In the genomic region with DNA sequence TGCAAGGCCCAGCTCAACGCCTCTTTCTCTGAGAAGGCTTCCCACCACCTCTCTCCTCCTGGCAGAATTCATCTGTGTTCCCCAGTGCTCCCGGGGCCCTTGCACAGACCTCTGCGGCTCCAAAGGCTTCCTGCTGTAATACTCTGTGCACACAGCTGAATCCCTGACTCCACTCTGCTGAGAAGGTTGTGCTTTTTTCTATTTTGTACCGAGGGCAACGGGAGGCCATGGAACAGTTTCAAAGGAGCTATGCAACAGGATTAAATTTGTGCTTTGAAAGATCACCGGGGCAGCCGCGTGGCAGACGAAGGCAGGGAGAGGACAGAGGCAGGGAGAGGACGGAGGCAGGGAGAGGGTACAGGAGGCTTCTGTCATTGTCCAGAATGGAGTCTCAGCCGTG, we compare ENCODE assay signal across 18 cellular contexts. TPM values are rescaled to one million over a fixed set of nuclear protein-coding genes. Genes with fewer than 3 reads are reported as not detected.
"Had no signal": no experiment of that assay in that cellular context is flagged by ENCODE, and none has a peak within 500 bp of the region (broad histone marks: within the 10 kb centered on the region; RNA-seq: fewer than 3 reads in every experiment).

No MANE protein-coding gene starts in this region.

- H3K9me3 Mint-ChIP-seq: activated naive CD8-positive, alpha-beta T cell treated with anti-CD3 and anti-CD28 coated beads for 36 hours; activated T-cell treated with anti-CD3 and anti-CD28 coated beads, Interleukin-2, amount 50 U/mL, for 4 hours; stimulated activated naive CD8-positive, alpha-beta T cell treated with anti-CD3 and anti-CD28 coated beads, Interleukin-15, Interleukin-2, amounts not matched to agents 100 ng/mL and 50 ng/mL, for 24 hours; T-helper 2 cell treated with Interferon-gamma antibody and Interleukin-4, amounts not matched to agents 5 μg/mL and 100 μg/mL, for 36 hours had no signal

- H3K4me3 Mint-ChIP-seq: activated naive CD8-positive, alpha-beta T cell treated with anti-CD3 and anti-CD28 coated beads for 36 hours; activated T-cell treated with anti-CD3 and anti-CD28 coated beads, Interleukin-2, amount 50 U/mL, for 4 hours; stimulated activated naive CD8-positive, alpha-beta T cell treated with anti-CD3 and anti-CD28 coated beads, Interleukin-15, Interleukin-2, amounts not matched to agents 100 ng/mL and 50 ng/mL, for 24 hours; T-helper 2 cell treated with Interferon-gamma antibody and Interleukin-4, amounts not matched to agents 5 μg/mL and 100 μg/mL, for 36 hours had no signal

- H3K27ac ChIP-seq: foreskin keratinocyte, heart right ventricle, testis had no signal

- ATAC-seq: activated T-cell treated with anti-CD3 and anti-CD28 coated beads, Interleukin-2, amount 50 U/mL, for 4 hours; foreskin keratinocyte; heart right ventricle had no signal

- H3K9me3 ChIP-seq: heart right ventricle, testis had no signal

- H3K36me3 ChIP-seq: heart right ventricle had no signal

- DNase-seq: activated CD4-positive, alpha-beta T cell treated with anti-CD3 and anti-CD28 coated beads for 1 hour; activated CD4-positive, alpha-beta T cell treated with anti-CD3 and anti-CD28 coated beads, Interleukin-2, amount 50 U/mL, for 48 hours; activated effector memory CD4-positive, alpha-beta T cell treated with anti-CD3 and anti-CD28 coated beads, Interleukin-2, amount 50 U/mL, for 16 hours; activated naive CD8-positive, alpha-beta T cell treated with anti-CD3 and anti-CD28 coated beads for 36 hours; activated T-cell treated with anti-CD3 and anti-CD28 coated beads, Interleukin-2, amount 50 U/mL, for 4 hours; anterior cingulate cortex; foreskin keratinocyte; heart right ventricle; kidney; occipital lobe; stimulated activated CD4-positive, alpha-beta T cell treated with anti-CD3 and anti-CD28 coated beads, Interleukin-4, amount 100 ng/mL, for 1 hour; stimulated activated CD8-positive, alpha-beta memory T cell treated with anti-CD3 and anti-CD28 coated beads, Interleukin-4, amount 100 ng/mL, for 48 hours; testis had no signal

- H3K27ac Mint-ChIP-seq: activated naive CD8-positive, alpha-beta T cell treated with anti-CD3 and anti-CD28 coated beads for 36 hours; stimulated activated naive CD8-positive, alpha-beta T cell treated with anti-CD3 and anti-CD28 coated beads, Interleukin-15, Interleukin-2, amounts not matched to agents 100 ng/mL and 50 ng/mL, for 24 hours; T-helper 2 cell treated with Interferon-gamma antibody and Interleukin-4, amounts not matched to agents 5 μg/mL and 100 μg/mL, for 36 hours had no signal

- H3K4me3 ChIP-seq: heart right ventricle, testis had no signal

- H3K36me3 Mint-ChIP-seq: activated naive CD8-positive, alpha-beta T cell treated with anti-CD3 and anti-CD28 coated beads for 36 hours had no signal

- FAIRE-seq: colon, endothelial cell of umbilical vein, kidney, urothelium cell line had no signal

RNA-seq across cellular contexts. Expression of a gene that starts 49.2 kb away (rescaled TPM):
- total RNA-seq: activated naive CD8-positive, alpha-beta T cell treated with anti-CD3 and anti-CD28 coated beads for 36 hours had no signal
